8 cellular contexts compared by ENCODE assay signal in genomic region chr1:23980006-23980724, GRCh38. TPM values are rescaled to one million over a fixed set of nuclear protein-coding genes. Genes with fewer than 3 reads are reported as not detected.
DNase-seq lines count a peak whose midpoint lies in the region; ATAC-seq, FAIRE-seq and TF ChIP-seq lines count a peak whose summit lies in the region.

SRSF10 (minus strand) TSS chr1:23980327; CDS start chr1:23980255, 72 bp downstream.

- peak; percentile 88 for ATAC-seq in GM21515 (IDR thresholded peaks at IDR 0.05; ENCODE audit: unreplicated experiment)

- no peaks in the 10 kb centered on the region for H3K27me3 Mint-ChIP-seq in mesothelial cell of epicardium (ENCODE audit: low read depth)

- H3K36me3 Mint-ChIP-seq in mesothelial cell of epicardium, result peaks cover 3% of the 10 kb centered on the region

- peaks cover 51% of the 10 kb centered on the region for H3K4me1 ChIP-seq in OCI-LY1 (ENCODE audit: insufficient read depth, low read length, severe bottlenecking)

- H3K9me2 ChIP-seq in OCI-LY1 (ENCODE audit: low read depth, low read length), result no peaks in the 10 kb centered on the region

- peak within 1 kb of the TSS; percentile 97 for H3K27ac Mint-ChIP-seq in mesothelial cell of epicardium

- H3K4me2 ChIP-seq in OCI-LY1 (ENCODE audit: low read length), result peak within 1 kb of the TSS; percentile 90

- peaks cover 46% of the 10 kb centered on the region for H3K36me3 ChIP-seq in OCI-LY1 (ENCODE audit: insufficient read depth, low read length)

- no peaks in the 10 kb centered on the region for H3K9me3 ChIP-seq in OCI-LY1 (ENCODE audit: low read length)

- TF ChIP-seq CTCF in OCI-LY1 (IDR thresholded peaks at IDR 0.05; ENCODE audit: low read length) (no peak), mesothelial cell of epicardium (IDR thresholded peaks at IDR 0.05; ENCODE audit: unreplicated experiment) (no peak)

- DNase-seq in DMS 273 (lab: John Stamatoyannopoulos, UW; ENCODE audit: unreplicated experiment) (peak; percentile 100), HuH-7 (ENCODE audit: low spot score) (peak; percentile 92), mesothelial cell of epicardium (ENCODE audit: low spot score in 2 of 2, unreplicated experiment in 2 of 2) (peak; percentile 95 to 96)
- peak; percentile 97 for DNase-seq in activated CD8-positive, alpha-beta memory T cell treated with anti-CD3 and anti-CD28 coated beads, Interleukin-2, amount 50 U/mL, for 4 hours
- DNase-seq in stimulated activated CD8-positive, alpha-beta memory T cell treated with anti-CD3 and anti-CD28 coated beads, Interleukin-15, amount 100 ng/mL, for 48 hours (ENCODE audit: low read depth in 2 of 2), result peak; percentile 97 to 98

- peak within 1 kb of the TSS; percentile 95 for H3K27ac ChIP-seq in OCI-LY1 (ENCODE audit: low read depth, low read length, poor library complexity, severe bottlenecking)

- H3K4me1 Mint-ChIP-seq in mesothelial cell of epicardium, result peaks cover 60% of the 10 kb centered on the region

- H3K9me3 Mint-ChIP-seq in mesothelial cell of epicardium, result no peaks in the 10 kb centered on the region

- peak within 1 kb of the TSS; percentile 97 for H3K4me3 ChIP-seq in OCI-LY1 (ENCODE audit: low read depth, low read length, poor library complexity, severe bottlenecking)

- no peaks in the 10 kb centered on the region for H3F3A ChIP-seq in OCI-LY1 (ENCODE audit: insufficient read depth, low read length)

- peak; percentile 69 for FAIRE-seq in endometrium (lab: Jason Lieb, UNC)

- no peaks in the 10 kb centered on the region for H4K20me1 ChIP-seq in OCI-LY1 (ENCODE audit: insufficient read depth, low read length)

- no peaks in the 10 kb centered on the region for H3K27me3 ChIP-seq in OCI-LY1 (ENCODE audit: insufficient read depth, low read length)

- peak within 1 kb of the TSS; percentile 94 for H3K9ac ChIP-seq in OCI-LY1 (ENCODE audit: low read length)

- H3K79me2 ChIP-seq in OCI-LY1 (ENCODE audit: insufficient read depth, low read length), result peaks cover 47% of the 10 kb centered on the region

- peak within 1 kb of the TSS; percentile 87 for H3K4me3 Mint-ChIP-seq in mesothelial cell of epicardium

- no peak within 1 kb of the TSS for H2AFZ ChIP-seq in OCI-LY1 (ENCODE audit: low read length)

RNA-seq across cellular contexts. Expression of gene SRSF10, which starts in this region (rescaled TPM):
- total RNA-seq in mesothelial cell of epicardium, result 201 to 216 TPM (median 208 TPM) in 3 replicates

Comparison
In these comparisons a context has a peak if more than half of its experiments do, and no peak if none do; other contexts are left out.
1. Peak in every context shown above with its lines: DNase-seq, ATAC-seq, H3K4me3 ChIP-seq and H3K27ac ChIP-seq.